Comparison of ENCODE assay signal across 8 cellular contexts in genomic region chr17:46361755-46362154, GRCh38. TPM values are rescaled to one million over a fixed set of nuclear protein-coding genes. Genes with fewer than 3 reads are reported as not detected.
DNase-seq lines count a peak whose midpoint lies in the region; ATAC-seq and TF ChIP-seq lines count a peak whose summit lies in the region.
"Not testable (repeated sequence)": the region's sequence is repeated elsewhere in the genome, so short reads cannot be mapped to it uniquely, and the experiment has no call there.

Gene ARL17B (minus strand): TSS chr17:46361766. CDS start chr17:46358397, 3,369 bp downstream.

- CTCF ChIA-PET in T-cell (lab: Charles Lee), result not testable (repeated sequence)

- not testable (repeated sequence) for H3K4me3 ChIP-seq in epithelial cell of proximal tubule (ENCODE audit: low read depth, low read length)

- POLR2A ChIA-PET in T-cell (lab: Charles Lee), result not testable (repeated sequence)

- H3K4me3 Mint-ChIP-seq in CD14-positive monocyte, T-cell, nephron progenitor cell: not testable (repeated sequence)

- not testable (repeated sequence) for H3K36me3 Mint-ChIP-seq in CD14-positive monocyte; T-cell; nephron progenitor cell (ENCODE audit: low read depth)

- H3K27me3 Mint-ChIP-seq in CD14-positive monocyte (ENCODE audit: low read depth in 3 of 3); T-cell; nephron progenitor cell (ENCODE audit: low read depth, poor library complexity): not testable (repeated sequence)

- H3K27ac Mint-ChIP-seq in CD14-positive monocyte, T-cell, nephron progenitor cell: not testable (repeated sequence)

- intact Hi-C loops in CD14-positive monocyte (cut with micrococcal nuclease), result not testable (repeated sequence)

- H3K9me3 Mint-ChIP-seq in CD14-positive monocyte, T-cell, nephron progenitor cell: not testable (repeated sequence)

- not testable (repeated sequence) for TF ChIP-seq CTCF in CD14-positive monocyte (IDR thresholded peaks at IDR 0.05); epithelial cell of proximal tubule (conservative IDR thresholded peaks at IDR 0.05; ENCODE audit: low read depth, low read length); nephron progenitor cell (IDR thresholded peaks at IDR 0.05)

- H3K4me1 Mint-ChIP-seq in CD14-positive monocyte, T-cell, nephron progenitor cell: not testable (repeated sequence)

- ATAC-seq in GM19468 (IDR thresholded peaks at IDR 0.05; ENCODE audit: extremely low read depth, unreplicated experiment) (peak; percentile 67), HG03066 (IDR thresholded peaks at IDR 0.05; ENCODE audit: low read depth, unreplicated experiment) (peak; percentile 95), T-cell (replicated peaks in 1 of 4) (peak; percentile 95 to 98 (median 96))

- DNase-seq in CD14-positive monocyte (ENCODE audit: low spot score), result peak; percentile 90
- peak; percentile 43 to 95 (median 84) for DNase-seq in T-cell
- DNase-seq in activated T-helper 1 cell treated with Interleukin-2 at 50 U/mL for 16 hours (ENCODE audit: low read depth), result peak; percentile 48
- DNase-seq in epithelial cell of proximal tubule (ENCODE audit: low read depth), result not testable (repeated sequence)
- DNase-seq in nephron progenitor cell, result peak; percentile 86
- DNase-seq in stimulated activated CD8-positive, alpha-beta memory T cell treated with anti-CD3 and anti-CD28 coated beads, Interleukin-15, amount 100 ng/mL, for 24 hours (ENCODE audit: low read depth), result peak; percentile 47

RNA-seq across cellular contexts. Expression of gene ARL17B, which starts in this region (rescaled TPM):
- 10 to 100 TPM; 12.0 to 14.3 TPM for polyA plus RNA-seq in CD14-positive monocyte
- total RNA-seq in T-cell (10 to 100 TPM; 16.6 to 49.2 (median 30.4) TPM), epithelial cell of proximal tubule (10.2 and 10.3 TPM in 2 replicates)
